13 cellular contexts compared by ENCODE assay signal in the genomic region with DNA sequence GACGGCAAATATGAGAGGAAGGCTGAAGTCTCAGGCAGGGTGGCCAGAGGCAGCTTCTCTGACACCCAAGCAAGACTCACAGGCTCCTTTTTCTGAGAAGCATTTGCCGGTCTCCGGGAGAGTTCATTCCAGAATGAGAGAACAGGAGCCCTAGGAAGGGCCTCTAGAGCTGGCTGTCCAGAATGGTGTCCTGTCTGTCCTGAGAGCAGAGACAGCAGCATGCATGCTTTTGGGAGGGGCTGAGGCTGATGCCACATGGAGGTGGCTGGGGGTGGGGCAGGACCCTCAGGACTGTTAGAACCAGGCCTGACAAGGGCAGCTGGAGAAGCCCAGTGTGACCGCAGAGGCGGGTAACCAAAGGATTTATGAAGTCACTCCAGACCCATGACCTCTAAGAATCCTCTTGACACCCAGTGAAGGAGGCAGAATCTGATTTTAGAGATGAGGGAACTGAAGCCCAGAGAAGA. TPM values are rescaled to one million over a fixed set of nuclear protein-coding genes. Genes with fewer than 3 reads are reported as not detected.
DNase-seq lines count a peak whose midpoint lies in the region; ATAC-seq, FAIRE-seq and TF ChIP-seq lines count a peak whose summit lies in the region.
"Had no signal": no experiment of that assay in that cellular context is flagged by ENCODE, and none has a peak within 500 bp of the region (broad histone marks: within the 10 kb centered on the region; RNA-seq: fewer than 3 reads in every experiment).

No MANE protein-coding gene starts in this region.

- peaks cover 39 to 66% of the 10 kb centered on the region in 2 experiments for H3K36me3 ChIP-seq in HepG2 (replicated peaks in 1 of 2; ENCODE audit: control insufficient read depth in 1 of 2, insufficient read depth in 2 of 2, low read length in 2 of 2)

- H3K36me3 Mint-ChIP-seq in activated naive CD8-positive, alpha-beta T cell treated with anti-CD3 and anti-CD28 coated beads for 36 hours: no peaks in the 10 kb centered on the region
- H3K36me3 Mint-ChIP-seq in activated naive CD8-positive, alpha-beta T cell treated with anti-CD3 and anti-CD28 coated beads, Interleukin-2, amount 50 U/mL, for 24 hours (ENCODE audit: low read depth): no peaks in the 10 kb centered on the region
- no peaks in the 10 kb centered on the region for H3K36me3 Mint-ChIP-seq in activated naive CD8-positive, alpha-beta T cell treated with anti-CD3 and anti-CD28 coated beads, Interleukin-2, amount 10 ng/mL, durations not matched to agents 7 days and 5 days
- H3K36me3 Mint-ChIP-seq: activated naive CD4-positive, alpha-beta T cell treated with anti-CD3 and anti-CD28 coated beads, Interleukin-2, amount 10 ng/mL, durations not matched to agents 7 days and 5 days had no signal

- no peak for ATAC-seq in activated naive CD8-positive, alpha-beta T cell treated with anti-CD3 and anti-CD28 coated beads, Interleukin-2, amount 50 U/mL, for 24 hours
- ATAC-seq in activated naive CD8-positive, alpha-beta T cell treated with anti-CD3 and anti-CD28 coated beads, Interleukin-2, amount 10 ng/mL, durations not matched to agents 7 days and 5 days (ENCODE audit: low read depth): no peak
- peak; percentile 45 for ATAC-seq in HepG2

- no peaks in the 10 kb centered on the region for H3K27me3 Mint-ChIP-seq in activated naive CD8-positive, alpha-beta T cell treated with anti-CD3 and anti-CD28 coated beads for 36 hours
- no peaks in the 10 kb centered on the region for H3K27me3 Mint-ChIP-seq in activated naive CD8-positive, alpha-beta T cell treated with anti-CD3 and anti-CD28 coated beads, Interleukin-2, amount 50 U/mL, for 24 hours
- no peaks in the 10 kb centered on the region for H3K27me3 Mint-ChIP-seq in activated naive CD8-positive, alpha-beta T cell treated with anti-CD3 and anti-CD28 coated beads, Interleukin-2, amount 10 ng/mL, durations not matched to agents 7 days and 5 days

- no peak for FAIRE-seq in HepG2 (lab: Jason Lieb, UNC)

- no peaks in the 10 kb centered on the region for H3K27me3 ChIP-seq in HepG2 (ENCODE audit: control insufficient read depth in 1 of 2, insufficient read depth in 2 of 2, low read length in 2 of 2)
- H3K27me3 ChIP-seq: sigmoid colon had no signal

- peaks cover 51% of the 10 kb centered on the region for H3K4me1 ChIP-seq in HepG2 (ENCODE audit: insufficient read depth, low read length)

- H3K9me3 Mint-ChIP-seq in activated naive CD8-positive, alpha-beta T cell treated with anti-CD3 and anti-CD28 coated beads for 36 hours: no peaks in the 10 kb centered on the region
- H3K9me3 Mint-ChIP-seq in activated naive CD8-positive, alpha-beta T cell treated with anti-CD3 and anti-CD28 coated beads, Interleukin-2, amount 50 U/mL, for 24 hours: no peaks in the 10 kb centered on the region
- no peaks in the 10 kb centered on the region for H3K9me3 Mint-ChIP-seq in activated naive CD8-positive, alpha-beta T cell treated with anti-CD3 and anti-CD28 coated beads, Interleukin-2, amount 10 ng/mL, durations not matched to agents 7 days and 5 days
- H3K9me3 Mint-ChIP-seq: activated naive CD4-positive, alpha-beta T cell treated with anti-CD3 and anti-CD28 coated beads, Interleukin-2, amount 10 ng/mL, durations not matched to agents 7 days and 5 days had no signal

- DNase-seq in activated naive CD8-positive, alpha-beta T cell treated with anti-CD3 and anti-CD28 coated beads for 36 hours: no peak
- DNase-seq in activated naive CD8-positive, alpha-beta T cell treated with anti-CD3 and anti-CD28 coated beads, Interleukin-2, amount 50 U/mL, for 24 hours: no peak
- DNase-seq in activated naive CD8-positive, alpha-beta T cell treated with anti-CD3 and anti-CD28 coated beads, Interleukin-2, amount 10 ng/mL, durations not matched to agents 7 days and 5 days: no peak
- no peak for DNase-seq in HepG2 (ENCODE audit: low spot score)
- peak in 1 of 49 donors; percentile 10 for DNase-seq in substantia nigra (lab: John Stamatoyannopoulos, UW)
- DNase-seq in erythroblast (lab: John Stamatoyannopoulos, UW): no peak
- no peak for DNase-seq in NCI-H82 (lab: John Stamatoyannopoulos, UW)
- DNase-seq in lower leg skin (ENCODE audit: low spot score in 2 of 2): no peak
- DNase-seq: activated naive CD4-positive, alpha-beta T cell treated with anti-CD3 and anti-CD28 coated beads, Interleukin-2, amount 10 ng/mL, durations not matched to agents 7 days and 5 days; AML-193; NCI-H1105 treated with DMSO at 0.1 percent for 48 hours; sigmoid colon; stimulated activated CD8-positive, alpha-beta memory T cell treated with anti-CD3 and anti-CD28 coated beads, Interleukin-4, amount 100 ng/mL, for 48 hours had no signal

- peak overlapping the region; percentile 74 for H3K27ac Mint-ChIP-seq in activated naive CD8-positive, alpha-beta T cell treated with anti-CD3 and anti-CD28 coated beads for 36 hours
- H3K27ac Mint-ChIP-seq in activated naive CD8-positive, alpha-beta T cell treated with anti-CD3 and anti-CD28 coated beads, Interleukin-2, amount 50 U/mL, for 24 hours: no peak overlapping the region
- H3K27ac Mint-ChIP-seq in activated naive CD8-positive, alpha-beta T cell treated with anti-CD3 and anti-CD28 coated beads, Interleukin-2, amount 10 ng/mL, durations not matched to agents 7 days and 5 days: peak overlapping the region; percentile 80
- H3K27ac Mint-ChIP-seq: activated naive CD4-positive, alpha-beta T cell treated with anti-CD3 and anti-CD28 coated beads, Interleukin-2, amount 10 ng/mL, durations not matched to agents 7 days and 5 days had no signal

- BruUV-seq in HepG2 (replicated peaks; lab: Mats Ljungman, UMichigan): no TSS peak

- H3K9me3 ChIP-seq in HepG2 (ENCODE audit: low read length): no peaks in the 10 kb centered on the region
- H3K9me3 ChIP-seq: sigmoid colon had no signal

- peaks cover 60% of the 10 kb centered on the region for H3K79me2 ChIP-seq in HepG2 (ENCODE audit: insufficient read depth, low read length)

- POLR2A ChIA-PET in activated naive CD8-positive, alpha-beta T cell treated with anti-CD3 and anti-CD28 coated beads, Interleukin-2, amount 10 ng/mL, durations not matched to agents 7 days and 5 days (lab: Charles Lee): no interaction called here
- POLR2A ChIA-PET in HepG2 (lab: Yijun Ruan, JAX): interaction anchor here (0.7 to 2.9 kb wide), 21 partner anchors 10 to 101 kb away, joined by 3 to 44 read pairs (median 4); a partner anchor contains a TSS

- peaks cover 16% of the 10 kb centered on the region for H3K4me1 Mint-ChIP-seq in activated naive CD8-positive, alpha-beta T cell treated with anti-CD3 and anti-CD28 coated beads for 36 hours
- H3K4me1 Mint-ChIP-seq in activated naive CD8-positive, alpha-beta T cell treated with anti-CD3 and anti-CD28 coated beads, Interleukin-2, amount 50 U/mL, for 24 hours: peaks cover 25% of the 10 kb centered on the region
- peaks cover 23% of the 10 kb centered on the region for H3K4me1 Mint-ChIP-seq in activated naive CD8-positive, alpha-beta T cell treated with anti-CD3 and anti-CD28 coated beads, Interleukin-2, amount 10 ng/mL, durations not matched to agents 7 days and 5 days

- TF ChIP-seq EP300 in HepG2 (IDR thresholded peaks at IDR 0.05; ENCODE audit: low read depth in 2 of 2, low read length in 2 of 2): no peak
- TF ChIP-seq EP300 in HepG2 (CRISPR knock-in tag; IDR thresholded peaks at IDR 0.05; ENCODE audit: borderline replicate concordance): no peak

- peaks cover 31% of the 10 kb centered on the region for H4K20me1 ChIP-seq in HepG2 (ENCODE audit: insufficient read depth, low read length)

- intact Hi-C loops in HepG2 (cut with micrococcal nuclease; ENCODE audit: unreplicated experiment) (loop anchor here (5.0 kb wide), 1 partner anchor 42 kb away; no protein-coding TSS in a partner anchor), lower leg skin (cut with DNase I; ENCODE audit: low total_unique reads) (no loop called here)

- no peak overlapping the region for H3K4me3 Mint-ChIP-seq in activated naive CD8-positive, alpha-beta T cell treated with anti-CD3 and anti-CD28 coated beads for 36 hours
- H3K4me3 Mint-ChIP-seq in activated naive CD8-positive, alpha-beta T cell treated with anti-CD3 and anti-CD28 coated beads, Interleukin-2, amount 50 U/mL, for 24 hours: no peak overlapping the region
- no peak overlapping the region for H3K4me3 Mint-ChIP-seq in activated naive CD8-positive, alpha-beta T cell treated with anti-CD3 and anti-CD28 coated beads, Interleukin-2, amount 10 ng/mL, durations not matched to agents 7 days and 5 days
- H3K4me3 Mint-ChIP-seq: activated naive CD4-positive, alpha-beta T cell treated with anti-CD3 and anti-CD28 coated beads, Interleukin-2, amount 10 ng/mL, durations not matched to agents 7 days and 5 days had no signal

- no peak overlapping the region; a peak in 1 of 6 replicates for H3K4me3 ChIP-seq in HepG2 (replicated peaks in 1 of 3; ENCODE audit: insufficient read depth in 1 of 3, low read depth in 2 of 3, low read length in 3 of 3)
- no peak overlapping the region for H3K4me3 ChIP-seq in lower leg skin (ENCODE audit: low read depth, poor library complexity, severe bottlenecking)
- H3K4me3 ChIP-seq: sigmoid colon had no signal

- WGBS in HepG2 (ENCODE audit: low lambda C conversion rate): 54% methylated on average over 3 of the region's 5 CpGs
- 89 to 91% methylated on average over 3 to 5 of the region's 5 CpGs for WGBS in lower leg skin, 2 donors

- in situ Hi-C loops in HepG2 (cut with HindIII; ENCODE audit: extremely low pct_ligation_motif_present, low pct_unique_long_range_greater_than_20kb): loop anchor here (5.0 kb wide), 1 partner anchor 47 kb away; no protein-coding TSS in a partner anchor

- no peak overlapping the region for H2AFZ ChIP-seq in HepG2 (ENCODE audit: low read length)

- no peak for TF ChIP-seq POLR2A in HepG2 (IDR thresholded peaks at IDR 0.05; ENCODE audit: insufficient read depth in 1 of 2, low read depth in 2 of 2, low read length in 2 of 2)
- no peak for TF ChIP-seq POLR2A in erythroblast (IDR thresholded peaks at IDR 0.05; ENCODE audit: low read length)
- no peak for TF ChIP-seq POLR2A in lower leg skin (IDR thresholded peaks at IDR 0.05)

- CTCF ChIA-PET in HepG2 (lab: Yijun Ruan, JAX; ENCODE audit: low intra/inter-chr PET ratio, low total read pairs): no interaction called here

- H3K27ac ChIP-seq in HepG2 (ENCODE audit: extremely low read length, insufficient read depth, low read length): peak overlapping the region; percentile 69
- H3K27ac ChIP-seq in substantia nigra (ENCODE audit: low read depth, low read length, poor library complexity, severe bottlenecking): peak overlapping the region; percentile 73

- TF ChIP-seq CTCF in HepG2 (CRISPR knock-in tag; IDR thresholded peaks at IDR 0.05) (no peak), lower leg skin (IDR thresholded peaks at IDR 0.05) (no peak)

- peak overlapping the region; percentile 52 for H3K4me2 ChIP-seq in HepG2 (ENCODE audit: low read depth, low read length)

- TF ChIP-seq RAD21 in HepG2 (CRISPR knock-in tag; IDR thresholded peaks at IDR 0.05): no peak

- peak overlapping the region; percentile 32 for H3K9ac ChIP-seq in HepG2 (ENCODE audit: insufficient read depth, low read depth, low read length)

RNA-seq across cellular contexts. Expression of a gene that starts 60.0 kb away (rescaled TPM):
- total RNA-seq in activated naive CD8-positive, alpha-beta T cell treated with anti-CD3 and anti-CD28 coated beads for 36 hours: 1 to 10 TPM; 1.2 to 1.8 TPM
- total RNA-seq in activated naive CD8-positive, alpha-beta T cell treated with anti-CD3 and anti-CD28 coated beads, Interleukin-2, amount 10 ng/mL, durations not matched to agents 7 days and 5 days: 1 to 10 TPM in 1 of 2 experiments, under 1 TPM in 1; 0.78 to 1.1 TPM
- total RNA-seq in HepG2 (2016; rRNA removed; fragmentation: Illumina TruSeq; extraction: Trizol): 14.7 and 19.4 TPM in 2 replicates
- total RNA-seq in HepG2 (2016; cell fraction: cytosol; rRNA removed; fragmentation: Illumina TruSeq; extraction: Trizol; ENCODE audit: low read depth): 7.3 and 8.2 TPM in 2 replicates
- total RNA-seq in HepG2 (2016; cell fraction: insoluble cytoplasmic fraction; rRNA removed; fragmentation: Illumina TruSeq; extraction: Trizol): 12.9 and 18.0 TPM in 2 replicates
- 16.0 and 20.4 TPM in 2 replicates for total RNA-seq in HepG2 (2016; cell fraction: membrane; rRNA removed; fragmentation: Illumina TruSeq; extraction: Trizol)
- total RNA-seq in HepG2 (2016; cell fraction: nucleus; rRNA removed; fragmentation: Illumina TruSeq; extraction: Trizol): 12.0 and 14.5 TPM in 2 replicates
- polyA plus RNA-seq in HepG2 (2011; rRNA removed): 20.7 and 25.3 TPM in 2 replicates
- 19.8 and 24.1 TPM in 2 replicates for polyA plus RNA-seq in HepG2 (2011; cell fraction: cytosol; rRNA removed)
- polyA plus RNA-seq in HepG2 (2011; cell fraction: nucleus; rRNA removed): 26.3 and 29.8 TPM in 2 replicates
- polyA plus RNA-seq in HepG2 (2012): 16.2 and 22.8 TPM in 2 replicates
- polyA plus RNA-seq in HepG2 (2016; cell fraction: cytosol; fragmentation: Illumina TruSeq; extraction: Trizol; ENCODE audit: low read depth): 9.0 and 11.2 TPM in 2 replicates
- polyA plus RNA-seq in HepG2 (2016; cell fraction: insoluble cytoplasmic fraction; fragmentation: Illumina TruSeq; extraction: Trizol; ENCODE audit: low read depth): 21.3 and 23.2 TPM in 2 replicates
- polyA plus RNA-seq in HepG2 (2016; cell fraction: membrane; fragmentation: Illumina TruSeq; extraction: Trizol; ENCODE audit: low read depth): 18.0 and 21.9 TPM in 2 replicates
- 17.6 and 17.8 TPM in 2 replicates for polyA plus RNA-seq in HepG2 (2016; cell fraction: nucleus; fragmentation: Illumina TruSeq; extraction: Trizol; ENCODE audit: insufficient read depth, low read depth)
- polyA minus RNA-seq in HepG2 (2011; rRNA and poly(A)+ RNA removed; ENCODE audit: low replicate concordance): 8.6 and 37.7 TPM in 2 replicates
- polyA minus RNA-seq in HepG2 (2011; cell fraction: cytosol; rRNA and poly(A)+ RNA removed): 28.1 and 28.8 TPM in 2 replicates
- polyA minus RNA-seq in HepG2 (2011; cell fraction: nucleus; rRNA and poly(A)+ RNA removed): 42.1 and 49.2 TPM in 2 replicates
- 10 to 100 TPM; 27.6 to 42.6 (median 34.5) TPM for total RNA-seq in lower leg skin
